Comparison of ENCODE assay signal across 20 cellular contexts in genomic region chr13:32225494-32225931, GRCh38.
DNase-seq lines count a peak whose midpoint lies in the region; ATAC-seq and TF ChIP-seq lines count a peak whose summit lies in the region.
"Had no signal": no experiment of that assay in that cellular context is flagged by ENCODE, and none has a peak within 500 bp of the region (broad histone marks: within the 10 kb centered on the region; RNA-seq: fewer than 3 reads in every experiment).

No MANE protein-coding gene starts in this region.

- H3K9ac ChIP-seq in mammary epithelial cell (ENCODE audit: insufficient read depth, low read length): no peak overlapping the region

- no peak overlapping the region for H3K4me2 ChIP-seq in mammary epithelial cell (ENCODE audit: insufficient read depth, low read depth, low read length)

- TF ChIP-seq POLR2A in breast epithelium (IDR thresholded peaks at IDR 0.05): no peak

- H3K27me3 Mint-ChIP-seq in chondrocyte (ENCODE audit: low read depth): no peaks in the 10 kb centered on the region
- H3K27me3 Mint-ChIP-seq: T-helper 17 cell had no signal

- H3K4me1 ChIP-seq in mammary epithelial cell (ENCODE audit: insufficient read depth, low read length): no peaks in the 10 kb centered on the region
- no peaks in the 10 kb centered on the region for H3K4me1 ChIP-seq in breast epithelium
- peaks cover 0 to 19% (median 0%) of the 10 kb centered on the region in 4 donors for H3K4me1 ChIP-seq in tibial artery
- no peaks in the 10 kb centered on the region for H3K4me1 ChIP-seq in mucosa of descending colon (ENCODE audit: low read depth)
- H3K4me1 ChIP-seq: Peyer's patch, thyroid gland had no signal

- DNase-seq in mammary epithelial cell: no peak
- no peak for DNase-seq in breast epithelium (ENCODE audit: low spot score in 2 of 2)
- no peak for DNase-seq in chondrocyte (ENCODE audit: low spot score)
- peak; percentile 19 for DNase-seq in left kidney (ENCODE audit: low read depth, low spot score)
- no peak for DNase-seq in tibial artery
- no peak for DNase-seq in SHP77 (lab: John Stamatoyannopoulos, UW)
- no peak for DNase-seq in mucosa of descending colon
- no peak for DNase-seq in NCI-H1092 (lab: John Stamatoyannopoulos, UW)
- DNase-seq: 8988T; activated T-cell treated with anti-CD3 and anti-CD28 coated beads, Interleukin-2, amount 50 U/mL, for 1 hour; amniotic stem cell; Calu3; effector CD8-positive, alpha-beta T cell; heart left ventricle; left ventricle myocardium superior; NCI-H1092 treated with DMSO at 0.1 percent for 48 hours; Peyer's patch; T-helper 17 cell; thyroid gland had no signal

- peak overlapping the region; percentile 7 for H3K4me3 Mint-ChIP-seq in chondrocyte (ENCODE audit: unreplicated experiment)
- H3K4me3 Mint-ChIP-seq: T-helper 17 cell had no signal

- H3K27me3 ChIP-seq in mammary epithelial cell (ENCODE audit: insufficient read depth, low read length): no peaks in the 10 kb centered on the region
- no peaks in the 10 kb centered on the region for H3K27me3 ChIP-seq in breast epithelium
- no peaks in the 10 kb centered on the region for H3K27me3 ChIP-seq in tibial artery
- H3K27me3 ChIP-seq: heart left ventricle, neutrophil, Peyer's patch, thyroid gland had no signal

- no peak overlapping the region for H3K4me3 ChIP-seq in mammary epithelial cell (replicated peaks in 1 of 3; ENCODE audit: insufficient read depth in 1 of 3, low read depth in 2 of 3, low read length in 3 of 3)
- H3K4me3 ChIP-seq in breast epithelium: no peak overlapping the region
- no peak overlapping the region for H3K4me3 ChIP-seq in tibial artery
- H3K4me3 ChIP-seq in mucosa of descending colon: no peak overlapping the region
- H3K4me3 ChIP-seq: heart left ventricle, Peyer's patch, thyroid gland had no signal

- peak overlapping the region; percentile 35 for H2AFZ ChIP-seq in mammary epithelial cell (ENCODE audit: low read depth, low read length)

- 10% methylated on average over 5 of the region's 5 CpGs for WGBS in mammary epithelial cell (ENCODE audit: low coverage, missing lambda C conversion rate)

- H3K79me2 ChIP-seq in mammary epithelial cell (ENCODE audit: insufficient read depth, low read length): no peaks in the 10 kb centered on the region

- H4K20me1 ChIP-seq in mammary epithelial cell (ENCODE audit: insufficient read depth, low read length): no peaks in the 10 kb centered on the region

- TF ChIP-seq CTCF in mammary epithelial cell (conservative IDR thresholded peaks at IDR 0.05 in 1 of 2, IDR thresholded peaks at IDR 0.05 in 1 of 2; ENCODE audit: extremely low read depth in 1 of 2, insufficient read depth in 1 of 2, low read depth in 1 of 2, low read length in 2 of 2): no peak
- no peak for TF ChIP-seq CTCF in breast epithelium (IDR thresholded peaks at IDR 0.05)
- no peak for TF ChIP-seq CTCF in chondrocyte (IDR thresholded peaks at IDR 0.05)
- no peak for TF ChIP-seq CTCF in tibial artery (IDR thresholded peaks at IDR 0.05)
- TF ChIP-seq CTCF in mucosa of descending colon (IDR thresholded peaks at IDR 0.05): no peak

- BruUV-seq in mammary epithelial cell (replicated peaks; lab: Mats Ljungman, UMichigan): no TSS peak

- ATAC-seq in mucosa of descending colon: no peak
- ATAC-seq: heart left ventricle, left ventricle myocardium superior, T-helper 17 cell had no signal

- peak overlapping the region; percentile 87 for H3K27ac Mint-ChIP-seq in chondrocyte (ENCODE audit: unreplicated experiment)
- H3K27ac Mint-ChIP-seq: T-helper 17 cell had no signal

- no peak overlapping the region for H3K27ac ChIP-seq in mammary epithelial cell (ENCODE audit: insufficient read depth, low read depth, low read length)
- H3K27ac ChIP-seq in breast epithelium: no peak overlapping the region
- peak overlapping the region; percentile 16 to 44 for H3K27ac ChIP-seq in tibial artery
- H3K27ac ChIP-seq: neutrophil, Peyer's patch, thyroid gland had no signal

- H3K36me3 Mint-ChIP-seq in chondrocyte (ENCODE audit: low read depth): peaks cover 27% of the 10 kb centered on the region

- CTCF ChIA-PET in mammary epithelial cell (lab: Charles Lee; ENCODE audit: low non-redundant PET): no interaction called here

- in situ Hi-C loops in mammary epithelial cell (cut with MboI; ENCODE audit: low sequenced_read_pairs in 2 of 2): no loop called here

- intact Hi-C loops in mammary epithelial cell (cut with micrococcal nuclease): no loop called here
- intact Hi-C loops in breast epithelium (cut with DNase I; ENCODE audit: low total_unique reads): no loop called here
- intact Hi-C loops in tibial artery (cut with DNase I; ENCODE audit: low total_unique reads): no loop called here
- intact Hi-C loops in mucosa of descending colon (cut with DNase I, micrococcal nuclease): no loop called here

- H3K36me3 ChIP-seq in mammary epithelial cell (ENCODE audit: insufficient read depth, low read length) (no peaks in the 10 kb centered on the region), breast epithelium (no peaks in the 10 kb centered on the region), tibial artery (peaks cover 38 to 57% (median 47%) of the 10 kb centered on the region in 3 donors), mucosa of descending colon (ENCODE audit: low read depth) (no peaks in the 10 kb centered on the region)
- H3K36me3 ChIP-seq: Peyer's patch, thyroid gland had no signal

- no peaks in the 10 kb centered on the region for H3K9me3 ChIP-seq in mammary epithelial cell (replicated peaks; ENCODE audit: insufficient read depth, low read length)
- no peaks in the 10 kb centered on the region for H3K9me3 ChIP-seq in breast epithelium
- H3K9me3 ChIP-seq in tibial artery: no peaks in the 10 kb centered on the region
- no peaks in the 10 kb centered on the region for H3K9me3 ChIP-seq in mucosa of descending colon
- H3K9me3 ChIP-seq: heart left ventricle, neutrophil, Peyer's patch, thyroid gland had no signal

- peaks cover 20% of the 10 kb centered on the region for H3K4me1 Mint-ChIP-seq in chondrocyte (ENCODE audit: low read depth)

- H3K9me3 Mint-ChIP-seq in chondrocyte (ENCODE audit: low read depth): no peaks in the 10 kb centered on the region

- dilution Hi-C loops in mammary epithelial cell (cut with HindIII; ENCODE audit: low sequenced_read_pairs): no loop called here

Comparison
In these comparisons a context has a peak if more than half of its experiments do, and no peak if none do; other contexts are left out.
1. H3K27ac ChIP-seq: peak in tibial artery (2 of 2); none in mammary epithelial cell (single experiment) and breast epithelium (0 of 2).